ENCODE assay signal across 8 cellular contexts in genomic region chr5:1514819-1515310, GRCh38. TPM values are rescaled to one million over a fixed set of nuclear protein-coding genes. Genes with fewer than 3 reads are reported as not detected.
A peak's percentile ranks its signal among the peaks of the same experiment; 100 is the strongest.
DNase-seq lines count a peak whose midpoint lies in the region; ATAC-seq and TF ChIP-seq lines count a peak whose summit lies in the region.
"Not testable (repeated sequence)": the region's sequence is repeated elsewhere in the genome, so short reads cannot be mapped to it uniquely, and the experiment has no call there.

No MANE protein-coding gene starts in this region.

- H3K36me3 ChIP-seq in CD8-positive, alpha-beta T cell (ENCODE audit: insufficient read depth, low read length) = not testable (repeated sequence)
- H3K36me3 ChIP-seq in WERI-Rb-1 = peaks cover 70% of the 10 kb centered on the region
- H3K36me3 ChIP-seq in ascending aorta = peaks cover 17 to 34% of the 10 kb centered on the region in 2 donors
- peaks cover 19 to 78% of the 10 kb centered on the region in 2 donors for H3K36me3 ChIP-seq in neuronal stem cell (replicated peaks in 1 of 2; ENCODE audit: control insufficient read depth in 2 of 2, insufficient read depth in 2 of 2, low read length in 2 of 2)

- CTCF ChIA-PET in CD8-positive, alpha-beta T cell (lab: Charles Lee) = not testable (repeated sequence)

- H2AK5ac ChIP-seq in neuronal stem cell (ENCODE audit: low read depth, low read length) = peak overlapping the region; percentile 32

- not testable (repeated sequence) for H3K14ac ChIP-seq in neuronal stem cell (ENCODE audit: low read length)

- peaks cover 49% of the 10 kb centered on the region for H3K4me1 ChIP-seq in CD8-positive, alpha-beta T cell (ENCODE audit: insufficient read depth, low read length)
- H3K4me1 ChIP-seq in ascending aorta = not testable (repeated sequence)
- H3K4me1 ChIP-seq in neuronal stem cell (ENCODE audit: control insufficient read depth in 2 of 2, insufficient read depth in 1 of 2, low read depth in 1 of 2, low read length in 2 of 2) = peaks cover 26% of the 10 kb centered on the region in 2 donors

- H3K9me3 ChIP-seq in CD8-positive, alpha-beta T cell (ENCODE audit: low read length); WERI-Rb-1 (ENCODE audit: severe bottlenecking); ascending aorta; neuronal stem cell (replicated peaks in 1 of 2; ENCODE audit: control insufficient read depth in 2 of 2, insufficient read depth in 1 of 2, low read depth in 1 of 2, low read length in 2 of 2): not testable (repeated sequence)

- H4K91ac ChIP-seq in neuronal stem cell (ENCODE audit: low read depth, low read length, poor library complexity) = not testable (repeated sequence)

- H4K8ac ChIP-seq in neuronal stem cell (ENCODE audit: low read depth, low read length) = not testable (repeated sequence)

- peaks cover 47% of the 10 kb centered on the region for H3K36me3 Mint-ChIP-seq in CD8-positive, alpha-beta T cell
- not testable (repeated sequence) for H3K36me3 Mint-ChIP-seq in IgD-negative memory B cell

- not testable (repeated sequence) for H2AFZ ChIP-seq in neuronal stem cell (ENCODE audit: low read length)

- POLR2A ChIA-PET in CD8-positive, alpha-beta T cell (lab: Charles Lee) = not testable (repeated sequence)

- ATAC-seq in CD8-positive, alpha-beta T cell; stimulated activated naive CD8-positive, alpha-beta T cell treated with anti-CD3 and anti-CD28 coated beads, Interleukin-15, Interleukin-2, amounts not matched to agents 100 U/mL and 50 U/mL, for 24 hours: not testable (repeated sequence)

- peak overlapping the region; percentile 24 for H3K4me2 ChIP-seq in neuronal stem cell (ENCODE audit: insufficient read depth, low read length, poor library complexity, severe bottlenecking)

- peaks cover 39% of the 10 kb centered on the region for H3K79me1 ChIP-seq in neuronal stem cell (ENCODE audit: low read depth, low read length)

- not testable (repeated sequence) for H3K27ac Mint-ChIP-seq in CD8-positive, alpha-beta T cell
- H3K27ac Mint-ChIP-seq in IgD-negative memory B cell = peak overlapping the region in 2 of 3 donors; percentile 7 to 56

- H3K4me1 Mint-ChIP-seq in CD8-positive, alpha-beta T cell (ENCODE audit: low read depth) = peaks cover 42% of the 10 kb centered on the region
- H3K4me1 Mint-ChIP-seq in IgD-negative memory B cell = peaks cover 27 to 30% (median 29%) of the 10 kb centered on the region in 3 donors

- H3K18ac ChIP-seq in neuronal stem cell (ENCODE audit: low read length) = peak overlapping the region; percentile 19

- not testable (repeated sequence) for H3K27me3 Mint-ChIP-seq in CD8-positive, alpha-beta T cell (ENCODE audit: low read depth); IgD-negative memory B cell

- H3K27me3 ChIP-seq in CD8-positive, alpha-beta T cell (ENCODE audit: insufficient read depth, low read length); WERI-Rb-1 (ENCODE audit: insufficient read depth, low read depth, severe bottlenecking); ascending aorta; neuronal stem cell (ENCODE audit: control insufficient read depth in 3 of 3, insufficient read depth in 3 of 3, low read depth in 1 of 3, low read length in 3 of 3): not testable (repeated sequence)

- H3K9ac ChIP-seq in neuronal stem cell (ENCODE audit: low read depth, low read length, poor library complexity) = not testable (repeated sequence)

- intact Hi-C loops in CD8-positive, alpha-beta T cell (cut with DNase I, micrococcal nuclease); ascending aorta (cut with DNase I); cardiac septum (cut with DNase I): not testable (repeated sequence)

- not testable (repeated sequence) for H2BK15ac ChIP-seq in neuronal stem cell (ENCODE audit: low read length)

- not testable (repeated sequence) for H3K23ac ChIP-seq in neuronal stem cell (ENCODE audit: low read depth, low read length, poor library complexity)

- H3K9me3 Mint-ChIP-seq in CD8-positive, alpha-beta T cell; IgD-negative memory B cell: not testable (repeated sequence)

- not testable (repeated sequence) for H2BK12ac ChIP-seq in neuronal stem cell (ENCODE audit: low read length)

- no CpG with 5 or more reads among the region's 11 CpGs for WGBS in neuronal stem cell (ENCODE audit: extremely low coverage in 2 of 2, insufficient read length in 2 of 2, insufficient replicate concordance in 1 of 2), 2 donors

- H3K27ac ChIP-seq in CD8-positive, alpha-beta T cell (ENCODE audit: low read depth, low read length); WERI-Rb-1; ascending aorta; neuronal stem cell (replicated peaks; ENCODE audit: low read length): not testable (repeated sequence)

- H3K4ac ChIP-seq in neuronal stem cell (ENCODE audit: low read length) = not testable (repeated sequence)

- peak in 4 of 7 experiments; percentile 3 to 34 (median 10) for DNase-seq in CD8-positive, alpha-beta T cell
- DNase-seq in WERI-Rb-1 (peak; percentile 7), ascending aorta (ENCODE audit: low spot score in 2 of 2) (peak; percentile 6 to 56), cardiac septum (ENCODE audit: low spot score) (peak; percentile 60), islet precursor cell (peak; percentile 93)
- DNase-seq in neuronal stem cell (ENCODE audit: low spot score) = not testable (repeated sequence)
- peak; percentile 3 for DNase-seq in stimulated activated naive CD8-positive, alpha-beta T cell treated with anti-CD3 and anti-CD28 coated beads, Interleukin-15, Interleukin-2, amounts not matched to agents 100 U/mL and 50 U/mL, for 24 hours

- not testable (repeated sequence) for H3K4me3 ChIP-seq in CD8-positive, alpha-beta T cell (ENCODE audit: low read depth, low read length); WERI-Rb-1 (ENCODE audit: low read depth, low read length); ascending aorta; neuronal stem cell (ENCODE audit: low read length in 2 of 2)

- not testable (repeated sequence) for H3K4me3 Mint-ChIP-seq in CD8-positive, alpha-beta T cell
- H3K4me3 Mint-ChIP-seq in IgD-negative memory B cell = peak overlapping the region in 1 of 4 donors; percentile 70

- not testable (repeated sequence) for H2BK5ac ChIP-seq in neuronal stem cell (ENCODE audit: low read length)

- not testable (repeated sequence) for H2BK120ac ChIP-seq in neuronal stem cell (ENCODE audit: low read depth, low read length)

- TF ChIP-seq CTCF in CD8-positive, alpha-beta T cell (IDR thresholded peaks at IDR 0.05); WERI-Rb-1 (IDR thresholded peaks at IDR 0.05; ENCODE audit: low read depth, low read length); ascending aorta (IDR thresholded peaks at IDR 0.05): not testable (repeated sequence)

RNA-seq across cellular contexts. Expression of gene LPCAT1, which starts 8.9 kb away (rescaled TPM):
- total RNA-seq in CD8-positive, alpha-beta T cell = 10 to 100 TPM; 28.8 to 29.1 TPM
- 76.4 TPM for polyA plus RNA-seq in IgD-negative memory B cell
- 86.2 TPM for total RNA-seq in ascending aorta
- total RNA-seq in cardiac septum = 14.7 TPM
- polyA plus RNA-seq in neuronal stem cell (2013, experiment 1 of 2) = 92.2 TPM
- polyA plus RNA-seq in neuronal stem cell (2013, experiment 2 of 2) = 93.4 TPM
